9 cellular contexts compared by ENCODE assay signal in the genomic region with DNA sequence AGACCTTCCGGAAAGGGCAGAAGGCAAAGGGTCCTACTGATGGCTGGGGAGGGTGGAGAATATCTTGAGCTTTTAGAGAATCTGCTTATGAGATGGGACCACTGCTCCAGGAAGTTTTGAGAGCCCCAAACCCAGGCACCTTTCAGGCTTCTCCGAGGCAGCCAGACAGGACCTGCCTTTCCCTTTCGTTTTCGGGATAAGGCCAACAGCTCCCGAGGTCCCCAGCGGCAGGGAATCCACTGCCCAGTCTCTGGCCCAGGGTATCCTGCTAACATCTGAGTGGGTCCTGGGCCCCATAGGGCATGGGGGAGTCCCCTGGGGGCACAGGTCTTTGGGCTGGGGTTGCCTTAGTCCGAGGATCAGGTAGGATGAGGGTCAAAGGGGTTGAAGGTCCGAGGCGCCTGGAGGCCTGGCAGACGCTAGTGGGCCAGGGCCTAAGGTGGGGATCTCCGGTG. TPM values are rescaled to one million over a fixed set of nuclear protein-coding genes. Genes with fewer than 3 reads are reported as not detected.
DNase-seq lines count a peak whose midpoint lies in the region; ATAC-seq and TF ChIP-seq lines count a peak whose summit lies in the region.
"Had no signal": no experiment of that assay in that cellular context is flagged by ENCODE, and none has a peak within 500 bp of the region (broad histone marks: within the 10 kb centered on the region; RNA-seq: fewer than 3 reads in every experiment).

No MANE protein-coding gene starts in this region.

- H3K4me3 ChIP-seq in iPS-15b (ENCODE audit: low read depth, low read length), result peak overlapping the region; percentile 53
- H3K4me3 ChIP-seq in skin epidermis, result peak overlapping the region in 4 of 7 experiments; percentile 13 to 38 (median 16)

- CTCF ChIA-PET in activated CD8-positive, alpha-beta T cell treated with anti-CD3 and anti-CD28 coated beads for 36 hours (lab: Charles Lee), result no interaction called here

- no peaks in the 10 kb centered on the region for H3K79me1 ChIP-seq in H9 (ENCODE audit: insufficient read depth, low read depth, low read length, poor library complexity, severe bottlenecking)

- H2BK120ac ChIP-seq in H9 (ENCODE audit: low read depth, low read length, poor library complexity, severe bottlenecking), result no peak overlapping the region

- peaks cover 20 to 47% of the 10 kb centered on the region in 2 experiments for H3K4me1 Mint-ChIP-seq in H9
- H3K4me1 Mint-ChIP-seq in activated CD8-positive, alpha-beta T cell treated with anti-CD3 and anti-CD28 coated beads for 36 hours (ENCODE audit: low read depth), result peaks cover 33% of the 10 kb centered on the region

- H3K14ac ChIP-seq in H9 (ENCODE audit: insufficient read depth, low read length), result no peak overlapping the region

- H3K9me3 Mint-ChIP-seq in H9, result peaks cover 0 to 10% of the 10 kb centered on the region in 2 experiments; a peak in 2 of 5 replicates
- peaks cover 2% of the 10 kb centered on the region for H3K9me3 Mint-ChIP-seq in activated CD8-positive, alpha-beta T cell treated with anti-CD3 and anti-CD28 coated beads for 36 hours

- H4K5ac ChIP-seq in H9 (ENCODE audit: insufficient read length, low read depth, low read length), result no peak overlapping the region

- peaks cover 8% of the 10 kb centered on the region for H3K23me2 ChIP-seq in H9 (ENCODE audit: insufficient read length, low read depth, low read length, poor library complexity, severe bottlenecking)

- no peak overlapping the region for H2AK5ac ChIP-seq in H9 (ENCODE audit: insufficient read length, low read length)

- H4K8ac ChIP-seq in H9 (replicated peaks; ENCODE audit: insufficient read length, low read depth, low read length), result no peak overlapping the region

- no peak overlapping the region for H3K27ac ChIP-seq in H9 (ENCODE audit: insufficient read length, low read depth, low read length)
- no peak overlapping the region for H3K27ac ChIP-seq in skin epidermis

- peak overlapping the region; percentile 34 to 75 for H3K4me3 Mint-ChIP-seq in H9
- H3K4me3 Mint-ChIP-seq in activated CD8-positive, alpha-beta T cell treated with anti-CD3 and anti-CD28 coated beads for 36 hours, result peak overlapping the region; percentile 33

- no peak overlapping the region for H3T11ph ChIP-seq in H9 (ENCODE audit: low read length)

- H2BK15ac ChIP-seq in H9 (ENCODE audit: low read depth, low read length), result no peak overlapping the region

- H3K27me3 ChIP-seq in H9 (ENCODE audit: insufficient read depth, low read length) (peaks cover 93% of the 10 kb centered on the region), iPS-15b (ENCODE audit: control insufficient read depth, insufficient read depth, low read length) (peaks cover 96% of the 10 kb centered on the region)

- no peak overlapping the region for H3K23ac ChIP-seq in H9 (ENCODE audit: insufficient read length, low read depth, low read length)

- no peak overlapping the region for H4K91ac ChIP-seq in H9 (ENCODE audit: insufficient read length, low read depth, low read length)

- peak overlapping the region; percentile 64 for H3K4me2 ChIP-seq in H9 (ENCODE audit: insufficient read depth, insufficient read length, low read length)

- no peaks in the 10 kb centered on the region for H3K9me3 ChIP-seq in H9 (ENCODE audit: control insufficient read depth, low read depth, low read length)
- H3K9me3 ChIP-seq in iPS-15b (ENCODE audit: control insufficient read depth, insufficient read depth, low read length), result no peaks in the 10 kb centered on the region

- H2BK5ac ChIP-seq in H9 (ENCODE audit: insufficient read length, low read length), result no peak overlapping the region

- H3K4ac ChIP-seq in H9 (ENCODE audit: low read depth, low read length), result no peak overlapping the region

- no peaks in the 10 kb centered on the region for H3K79me2 ChIP-seq in H9 (ENCODE audit: insufficient read depth, low read length)

- H3K27ac Mint-ChIP-seq in H9, result no peak overlapping the region
- no peak overlapping the region for H3K27ac Mint-ChIP-seq in activated CD8-positive, alpha-beta T cell treated with anti-CD3 and anti-CD28 coated beads for 36 hours

- no peak overlapping the region for H2AFZ ChIP-seq in H9 (ENCODE audit: low read length)

- DNase-seq in H9 (peak; percentile 79), OCI-M2 (lab: John Stamatoyannopoulos, UW; ENCODE audit: unreplicated experiment) (no peak), amygdala (lab: John Stamatoyannopoulos, UW) (no peak)
- DNase-seq in activated CD8-positive, alpha-beta T cell treated with anti-CD3 and anti-CD28 coated beads for 36 hours, result no peak
- DNase-seq in stimulated activated CD4-positive, alpha-beta T cell treated with anti-CD3 and anti-CD28 coated beads, Interleukin-4, amount 100 ng/mL, for 4 hours, result no peak
- DNase-seq: stimulated activated CD4-positive, alpha-beta T cell treated with anti-CD3 and anti-CD28 coated beads, Interleukin-4, amount 100 ng/mL, for 24 hours had no signal

- H3K9ac ChIP-seq in H9 (ENCODE audit: extremely low read depth, insufficient read length, low read length) (no peak overlapping the region), iPS-15b (ENCODE audit: low read depth, low read length) (no peak overlapping the region)

- intact Hi-C loops in activated CD8-positive, alpha-beta T cell treated with anti-CD3 and anti-CD28 coated beads for 36 hours (cut with micrococcal nuclease), result no loop called here

- TF ChIP-seq CTCF in H9 (conservative IDR thresholded peaks at IDR 0.05), result no peak
- TF ChIP-seq CTCF in activated CD8-positive, alpha-beta T cell treated with anti-CD3 and anti-CD28 coated beads for 36 hours (IDR thresholded peaks at IDR 0.05), result no peak

- ATAC-seq in activated CD8-positive, alpha-beta T cell treated with anti-CD3 and anti-CD28 coated beads for 36 hours, result no peak
- ATAC-seq in HG02840 (IDR thresholded peaks at IDR 0.05; ENCODE audit: low FRiP score, unreplicated experiment), result no peak

- H4K20me1 ChIP-seq in H9 (ENCODE audit: control insufficient read depth, insufficient read depth, insufficient read length), result no peaks in the 10 kb centered on the region

- POLR2A ChIA-PET in activated CD8-positive, alpha-beta T cell treated with anti-CD3 and anti-CD28 coated beads for 36 hours (lab: Charles Lee), result interaction anchor here (1.5 to 1.8 kb wide), 2 partner anchors 11 to 69 kb away, joined by 3 to 4 read pairs; no protein-coding TSS in a partner anchor

- no CpG with 5 or more reads among the region's 11 CpGs for WGBS in H9 (ENCODE audit: extremely low coverage, insufficient read length, low lambda C conversion rate)

- H3K4me1 ChIP-seq in H9 (ENCODE audit: insufficient read depth, low read length), result no peaks in the 10 kb centered on the region
- no peaks in the 10 kb centered on the region for H3K4me1 ChIP-seq in iPS-15b (ENCODE audit: control insufficient read depth, insufficient read depth, low read length)

- no peak overlapping the region for H2BK12ac ChIP-seq in H9 (ENCODE audit: insufficient read length, low read depth, low read length)

- H3K27me3 Mint-ChIP-seq in H9 (ENCODE audit: low read depth), result peaks cover 94% of the 10 kb centered on the region
- peaks cover 65% of the 10 kb centered on the region for H3K27me3 Mint-ChIP-seq in activated CD8-positive, alpha-beta T cell treated with anti-CD3 and anti-CD28 coated beads for 36 hours

- H3K36me3 Mint-ChIP-seq in H9 (ENCODE audit: insufficient read depth in 1 of 3, low read depth in 3 of 3), result no peaks in the 10 kb centered on the region; a peak in 1 of 7 replicates
- H3K36me3 Mint-ChIP-seq in activated CD8-positive, alpha-beta T cell treated with anti-CD3 and anti-CD28 coated beads for 36 hours (ENCODE audit: low read depth), result no peaks in the 10 kb centered on the region

- no peaks in the 10 kb centered on the region for H3K36me3 ChIP-seq in iPS-15b (ENCODE audit: control insufficient read depth, insufficient read depth, low read length)

- H3K56ac ChIP-seq in H9 (ENCODE audit: insufficient read length, low read depth, low read length), result no peak overlapping the region

- H2BK20ac ChIP-seq in H9 (ENCODE audit: low read depth, low read length, poor library complexity, severe bottlenecking), result no peak overlapping the region

- H3K18ac ChIP-seq in H9 (ENCODE audit: insufficient read length, low read depth, low read length), result no peak overlapping the region

RNA-seq across cellular contexts. Expression of a gene that starts 3.3 kb away (rescaled TPM):
- not detected in 2 replicates for total RNA-seq in H9 (2021)
- under 1 TPM; 0.20 to 0.31 TPM for total RNA-seq in activated CD8-positive, alpha-beta T cell treated with anti-CD3 and anti-CD28 coated beads for 36 hours
